Comparison of ENCODE assay signal across 18 cellular contexts in genomic region chr22:20644071-20644642, GRCh38.
A peak's percentile ranks its signal among the peaks of the same experiment; 100 is the strongest.
DNase-seq lines count a peak whose midpoint lies in the region; ATAC-seq, FAIRE-seq and TF ChIP-seq lines count a peak whose summit lies in the region.
"Had no signal": no experiment of that assay in that cellular context is flagged by ENCODE, and none has a peak within 500 bp of the region (broad histone marks: within the 10 kb centered on the region; RNA-seq: fewer than 3 reads in every experiment).

No MANE protein-coding gene starts in this region.

- H4K5ac ChIP-seq in mesendoderm (ENCODE audit: low read length): no peak overlapping the region

- no peak overlapping the region for H2AFZ ChIP-seq in GM23338

- DNase-seq in GM23338 (ENCODE audit: low spot score) (no peak), NT2/D1 (ENCODE audit: low read depth, low spot score) (peak; percentile 15), mesendoderm (peak; percentile 29), urothelium cell line (ENCODE audit: low spot score) (no peak), NCI-H2171 treated with DMSO at 0.1 percent for 48 hours (lab: John Stamatoyannopoulos, UW) (no peak), DMS114 treated with DMSO at 0.1 percent for 48 hours (lab: John Stamatoyannopoulos, UW; ENCODE audit: unreplicated experiment) (no peak), HTR-8/SVneo (ENCODE audit: insufficient read length, low spot score) (no peak)
- DNase-seq: C1 segment of cervical spinal cord; CD4-positive, alpha-beta T cell; DND-41; GDM1; GOT3; HFFc6 had no signal

- H3F3A ChIP-seq in GM23338 (replicated peaks; ENCODE audit: low read depth): no peaks in the 10 kb centered on the region

- H3K4me1 ChIP-seq in GM23338 (ENCODE audit: insufficient read depth): no peaks in the 10 kb centered on the region
- H3K4me1 ChIP-seq in NT2/D1 (ENCODE audit: insufficient read depth, insufficient read length): peaks cover 2% of the 10 kb centered on the region
- no peaks in the 10 kb centered on the region for H3K4me1 ChIP-seq in mesendoderm (ENCODE audit: control insufficient read depth, low read depth, low read length)
- H3K4me1 ChIP-seq: HAP-1 had no signal

- peak; percentile 36; the same call in 2 of the 3 replicates for ATAC-seq in GM23338

- no peak overlapping the region for H3K9ac ChIP-seq in NT2/D1 (ENCODE audit: insufficient read length, low read depth)
- H3K9ac ChIP-seq in mesendoderm (ENCODE audit: low read length): no peak overlapping the region

- no peak overlapping the region for H2BK120ac ChIP-seq in mesendoderm (ENCODE audit: low read depth, low read length)

- no peak overlapping the region for H3K4ac ChIP-seq in mesendoderm (ENCODE audit: low read depth, low read length)

- peaks cover 8% of the 10 kb centered on the region; the same call in 2 of the 3 replicates for H3K4me1 Mint-ChIP-seq in GM23338
- H3K4me1 Mint-ChIP-seq: B cell had no signal

- H3K9me2 ChIP-seq in GM23338 (ENCODE audit: insufficient read depth): no peaks in the 10 kb centered on the region

- H3K23ac ChIP-seq in mesendoderm (ENCODE audit: low read length): no peak overlapping the region

- H3K27ac Mint-ChIP-seq in GM23338: no peak overlapping the region
- H3K27ac Mint-ChIP-seq: B cell; CD4-positive, alpha-beta T cell; HFFc6 had no signal

- H2AK5ac ChIP-seq in mesendoderm (ENCODE audit: low read length): no peak overlapping the region

- H4K8ac ChIP-seq in mesendoderm (ENCODE audit: low read depth, low read length): no peak overlapping the region

- H3K4me2 ChIP-seq in GM23338 (no peak overlapping the region), mesendoderm (ENCODE audit: low read length) (no peak overlapping the region)

- no peaks in the 10 kb centered on the region for H3K79me2 ChIP-seq in GM23338 (replicated peaks; ENCODE audit: insufficient read depth)
- no peaks in the 10 kb centered on the region for H3K79me2 ChIP-seq in mesendoderm (ENCODE audit: control insufficient read depth, insufficient read depth, low read length)

- H4K20me1 ChIP-seq in GM23338 (replicated peaks; ENCODE audit: insufficient read depth): no peaks in the 10 kb centered on the region

- no peak overlapping the region for H3K18ac ChIP-seq in mesendoderm (ENCODE audit: low read length)

- H3K36me3 ChIP-seq in GM23338 (ENCODE audit: insufficient read depth): no peaks in the 10 kb centered on the region
- H3K36me3 ChIP-seq in NT2/D1 (ENCODE audit: insufficient read depth, insufficient read length, low read length): no peaks in the 10 kb centered on the region
- H3K36me3 ChIP-seq in mesendoderm (ENCODE audit: control insufficient read depth, insufficient read depth, low read length): no peaks in the 10 kb centered on the region
- H3K36me3 ChIP-seq: HAP-1 had no signal

- no peak overlapping the region for H2BK15ac ChIP-seq in mesendoderm (replicated peaks; ENCODE audit: low read depth)

- H2BK5ac ChIP-seq in mesendoderm (ENCODE audit: low read length): no peak overlapping the region

- FAIRE-seq in urothelium cell line (lab: Jason Lieb, UNC) (peak; percentile 40), HTR-8/SVneo (lab: Jason Lieb, UNC) (no peak)
- FAIRE-seq: A204.1, D721Med, GM12892 had no signal

- TF ChIP-seq CTCF in GM23338 (conservative IDR thresholded peaks at IDR 0.05; ENCODE audit: low read depth in 2 of 2): no peak

- no peaks in the 10 kb centered on the region for H3K27me3 Mint-ChIP-seq in GM23338 (ENCODE audit: insufficient read depth, low read depth, poor library complexity)
- H3K27me3 Mint-ChIP-seq: CD4-positive, alpha-beta T cell had no signal

- H3K36me3 Mint-ChIP-seq in GM23338 (ENCODE audit: low read depth): no peaks in the 10 kb centered on the region

- H3K4me3 ChIP-seq in GM23338 (no peak overlapping the region), NT2/D1 (ENCODE audit: insufficient read length, low read depth) (no peak overlapping the region), mesendoderm (ENCODE audit: low read length) (no peak overlapping the region)
- H3K4me3 ChIP-seq: HAP-1 had no signal

- no peak overlapping the region for H3K4me3 Mint-ChIP-seq in GM23338
- H3K4me3 Mint-ChIP-seq: B cell; CD4-positive, alpha-beta T cell; HFFc6 had no signal

- no peaks in the 10 kb centered on the region for H3K79me1 ChIP-seq in mesendoderm (ENCODE audit: low read length)

- no peaks in the 10 kb centered on the region for H3K9me3 ChIP-seq in NT2/D1 (ENCODE audit: insufficient read depth, low read length)
- H3K9me3 ChIP-seq: HAP-1 had no signal

- H3K27me3 ChIP-seq in GM23338 (ENCODE audit: insufficient read depth) (no peaks in the 10 kb centered on the region), NT2/D1 (ENCODE audit: insufficient read depth, insufficient read length) (no peaks in the 10 kb centered on the region), mesendoderm (ENCODE audit: insufficient read depth, low read length, poor library complexity) (no peaks in the 10 kb centered on the region)

- no peak overlapping the region for H3K56ac ChIP-seq in mesendoderm (ENCODE audit: low read length)

- peaks cover 4% of the 10 kb centered on the region; the same call in 2 of the 3 replicates for H3K9me3 Mint-ChIP-seq in GM23338
- H3K9me3 Mint-ChIP-seq: CD4-positive, alpha-beta T cell had no signal

- WGBS in mesendoderm (ENCODE audit: extremely low coverage, insufficient coverage, low lambda C conversion rate): no CpG with 5 or more reads among the region's 3 CpGs

- H3K27ac ChIP-seq in GM23338 (ENCODE audit: low read depth): no peak overlapping the region
- no peak overlapping the region for H3K27ac ChIP-seq in mesendoderm (ENCODE audit: low read depth, low read length)

TF ChIP-seq in GM23338, 12 proteins besides CTCF, POLR2A, EP300 and RAD21 (continues in another document):
- TF ChIP-seq JUNB (IDR thresholded peaks at IDR 0.05; ENCODE audit: unreplicated experiment): no peak
- TF ChIP-seq ZNF331 (CRISPR knock-in tag; IDR thresholded peaks at IDR 0.05; ENCODE audit: low read depth): no peak
- no peak for TF ChIP-seq STAT1 (IDR thresholded peaks at IDR 0.05; ENCODE audit: unreplicated experiment)
- no peak for TF ChIP-seq CREB1 (CRISPR knock-in tag; IDR thresholded peaks at IDR 0.05; ENCODE audit: low read depth)
- TF ChIP-seq ZNF114 (CRISPR knock-in tag; IDR thresholded peaks at IDR 0.05): no peak
- no peak for TF ChIP-seq NANOG (IDR thresholded peaks at IDR 0.05; ENCODE audit: borderline replicate concordance)
- TF ChIP-seq POLR2AphosphoS5 (IDR thresholded peaks at IDR 0.05; ENCODE audit: low read depth): no peak
- TF ChIP-seq EZH2phosphoT487 (IDR thresholded peaks at IDR 0.05; ENCODE audit: unreplicated experiment): no peak
- no peak for TF ChIP-seq REST (IDR thresholded peaks at IDR 0.05; ENCODE audit: unreplicated experiment)

Comparison
In these comparisons a context has a peak if more than half of its experiments do, and no peak if none do; other contexts are left out.
1. DNase-seq: peak in NT2/D1 (single experiment) and mesendoderm (single experiment); none in GM23338 (single experiment), urothelium cell line (single experiment), NCI-H2171 treated with DMSO at 0.1 percent for 48 hours (single experiment), DMS114 treated with DMSO at 0.1 percent for 48 hours (single experiment) and HTR-8/SVneo (single experiment).